8 cellular contexts compared by ENCODE assay signal in the genomic region with DNA sequence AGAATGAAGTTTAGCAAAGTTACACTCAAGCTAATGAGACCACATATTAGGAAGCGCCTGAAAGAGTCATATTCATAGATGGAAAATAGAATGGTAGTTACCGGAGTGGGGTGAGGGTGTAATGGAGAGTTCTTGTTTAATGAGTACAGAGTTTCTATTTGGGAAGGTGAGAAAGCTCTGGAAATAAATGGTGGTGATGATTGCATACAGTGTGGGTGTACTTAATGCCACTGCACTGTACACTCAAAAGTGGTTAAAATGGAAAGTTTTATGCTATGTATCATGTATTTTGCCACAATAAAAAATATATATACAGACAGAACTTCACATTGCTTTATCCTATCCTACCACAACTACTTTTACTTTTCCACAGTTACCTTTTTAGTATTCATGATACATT.
"Had no signal": no experiment of that assay in that cellular context is flagged by ENCODE, and none has a peak within 500 bp of the region (broad histone marks: within the 10 kb centered on the region; RNA-seq: fewer than 3 reads in every experiment).

No MANE protein-coding gene starts in this region.

- H3K27ac ChIP-seq: HL-60 had no signal

- H3K4me3 ChIP-seq: GM23338, HAP-1, K562 had no signal

- H3K9me3 ChIP-seq: HAP-1 had no signal

- FAIRE-seq: K562 had no signal

- H3K36me3 ChIP-seq: HAP-1 had no signal

- ATAC-seq: GM23338, HCT116, K562 had no signal

- H3K4me3 Mint-ChIP-seq: GM23338, HFFc6 had no signal

- DNase-seq: H7, HFFc6, IMR-90 had no signal

- H3K4me2 ChIP-seq: GM23338 had no signal

- H3K27ac Mint-ChIP-seq: GM23338, HFFc6 had no signal

- H3K9me3 Mint-ChIP-seq: GM23338 had no signal

- H3K4me1 ChIP-seq: HAP-1 had no signal
